In the genomic region with DNA sequence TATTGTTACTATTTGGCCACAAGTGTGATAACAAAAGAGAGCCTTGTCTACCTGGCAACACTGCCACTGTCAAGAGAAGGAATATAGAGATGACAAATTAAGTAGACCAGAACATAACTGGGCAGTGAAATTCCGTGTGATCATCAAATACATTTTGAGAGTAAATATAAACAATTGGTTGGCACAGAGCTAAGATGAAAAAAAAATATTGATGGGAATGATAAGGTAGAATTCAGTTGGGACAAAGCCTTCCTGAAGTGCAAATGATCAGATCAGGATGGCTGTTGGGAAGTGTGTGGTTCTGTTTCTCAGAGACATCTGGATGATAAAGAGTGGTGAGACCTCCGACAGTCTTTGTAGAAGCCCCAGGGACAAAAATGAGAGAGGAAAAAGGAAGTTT, we compare ENCODE assay signal across 15 cellular contexts.
A peak's percentile ranks its signal among the peaks of the same experiment; 100 is the strongest.
DNase-seq lines count a peak whose midpoint lies in the region; ATAC-seq and TF ChIP-seq lines count a peak whose summit lies in the region.
"Had no signal": no experiment of that assay in that cellular context is flagged by ENCODE, and none has a peak within 500 bp of the region (broad histone marks: within the 10 kb centered on the region; RNA-seq: fewer than 3 reads in every experiment).

No MANE protein-coding gene starts in this region.

- no peak overlapping the region for H3K4me2 ChIP-seq in neural progenitor cell

- TF ChIP-seq CTCF in LNCaP clone FGC (IDR thresholded peaks at IDR 0.05; ENCODE audit: control insufficient read depth, extremely low read depth, insufficient read depth) (no peak), VCaP (conservative IDR thresholded peaks at IDR 0.05) (no peak), neural progenitor cell (IDR thresholded peaks at IDR 0.05) (no peak), upper lobe of left lung (IDR thresholded peaks at IDR 0.05) (no peak), esophagus squamous epithelium (IDR thresholded peaks at IDR 0.05) (no peak)

- H3K9me3 Mint-ChIP-seq in neural progenitor cell = no peaks in the 10 kb centered on the region
- H3K9me3 Mint-ChIP-seq: CD4-positive, alpha-beta T cell; H9 had no signal

- H3K9me3 ChIP-seq in neural progenitor cell (ENCODE audit: low read depth) = no peaks in the 10 kb centered on the region
- H3K9me3 ChIP-seq in upper lobe of left lung = no peaks in the 10 kb centered on the region
- H3K9me3 ChIP-seq in esophagus squamous epithelium = no peaks in the 10 kb centered on the region
- H3K9me3 ChIP-seq: BE2C, Caco-2 had no signal

- intact Hi-C loops in esophagus squamous epithelium (cut with DNase I) = no loop called here

- peak; percentile 50 for DNase-seq in LNCaP clone FGC (ENCODE audit: low read depth)
- DNase-seq in neural progenitor cell (ENCODE audit: low spot score) = no peak
- DNase-seq in upper lobe of left lung = no peak
- no peak for DNase-seq in esophagus squamous epithelium (lab: John Stamatoyannopoulos, UW)
- no peak for DNase-seq in NAMALWA (ENCODE audit: low spot score)
- DNase-seq: ACHN; BE2C; Caco-2; CD4-positive, alpha-beta T cell; GF-D8; GOT3; H9; IMR-90 had no signal

- no peak for ATAC-seq in upper lobe of left lung (ENCODE audit: low FRiP score in 2 of 2)

- peaks cover 4% of the 10 kb centered on the region for H3K27me3 Mint-ChIP-seq in neural progenitor cell (ENCODE audit: insufficient read depth, low read depth)
- H3K27me3 Mint-ChIP-seq: CD4-positive, alpha-beta T cell had no signal

- H3K36me3 ChIP-seq in neural progenitor cell (no peaks in the 10 kb centered on the region), upper lobe of left lung (no peaks in the 10 kb centered on the region), esophagus squamous epithelium (no peaks in the 10 kb centered on the region)
- H3K36me3 ChIP-seq: BE2C had no signal

- TF ChIP-seq EP300 in upper lobe of left lung (IDR thresholded peaks at IDR 0.05) = no peak

- H3K9ac ChIP-seq in neural progenitor cell = no peak overlapping the region

- 51 to 54% methylated on average over 2 of the region's 2 CpGs for whole genome bisulfite sequencing in upper lobe of left lung, 2 donors
- 58 to 74% methylated on average over 2 of the region's 2 CpGs for WGBS in esophagus squamous epithelium, 2 donors

- H3F3A ChIP-seq in neural progenitor cell (ENCODE audit: low read depth) = peaks cover 10% of the 10 kb centered on the region

- no peaks in the 10 kb centered on the region for H4K20me1 ChIP-seq in neural progenitor cell (ENCODE audit: low read depth)

- no peaks in the 10 kb centered on the region for H3K79me2 ChIP-seq in neural progenitor cell (ENCODE audit: low read depth)

- H3K4me3 ChIP-seq in LNCaP clone FGC (ENCODE audit: low read depth, low read length) (no peak overlapping the region), neural progenitor cell (no peak overlapping the region), upper lobe of left lung (no peak overlapping the region), esophagus squamous epithelium (no peak overlapping the region)

- H3K27me3 ChIP-seq in neural progenitor cell (no peaks in the 10 kb centered on the region), upper lobe of left lung (no peaks in the 10 kb centered on the region), esophagus squamous epithelium (no peaks in the 10 kb centered on the region)
- H3K27me3 ChIP-seq: BE2C had no signal

- H3K4me1 Mint-ChIP-seq in neural progenitor cell = peaks cover 22% of the 10 kb centered on the region

- no peak overlapping the region for H3K4me3 Mint-ChIP-seq in neural progenitor cell
- H3K4me3 Mint-ChIP-seq: CD4-positive, alpha-beta T cell; H9 had no signal

- H3K27ac Mint-ChIP-seq in neural progenitor cell = peak overlapping the region; percentile 44
- H3K27ac Mint-ChIP-seq: CD4-positive, alpha-beta T cell; H9 had no signal

- no peak overlapping the region for H2AFZ ChIP-seq in neural progenitor cell (replicated peaks)

- no peaks in the 10 kb centered on the region for H3K36me3 Mint-ChIP-seq in neural progenitor cell

- H3K4me1 ChIP-seq in neural progenitor cell = peaks cover 25% of the 10 kb centered on the region
- H3K4me1 ChIP-seq in upper lobe of left lung = no peaks in the 10 kb centered on the region
- peaks cover 0 to 48% (median 10%) of the 10 kb centered on the region in 3 donors for H3K4me1 ChIP-seq in esophagus squamous epithelium
- H3K4me1 ChIP-seq: BE2C had no signal

- H3K27ac ChIP-seq in VCaP = peak overlapping the region; percentile 70
- H3K27ac ChIP-seq in neural progenitor cell = no peak overlapping the region
- H3K27ac ChIP-seq in upper lobe of left lung = no peak overlapping the region
- no peak overlapping the region for H3K27ac ChIP-seq in esophagus squamous epithelium
- H3K27ac ChIP-seq: C4-2B had no signal

- no peak for TF ChIP-seq POLR2A in upper lobe of left lung (IDR thresholded peaks at IDR 0.05)
- TF ChIP-seq POLR2A in esophagus squamous epithelium (IDR thresholded peaks at IDR 0.05) = no peak
